Comparison of ENCODE assay signal across 8 cellular contexts in genomic region chr11:11022126-11022730, GRCh38.
DNase-seq lines count a peak whose midpoint lies in the region; ATAC-seq and TF ChIP-seq lines count a peak whose summit lies in the region.

No MANE protein-coding gene starts in this region.

- DNase-seq in activated T-cell treated with anti-CD3 and anti-CD28 coated beads, Interleukin-2, amount 50 U/mL, for 72 hours, result peak; percentile 12 to 18
- DNase-seq in activated T-cell treated with anti-CD3 and anti-CD28 coated beads, Interleukin-2, amount 50 U/mL, for 24 hours, result no peak
- peak; percentile 9 for DNase-seq in NCI-H146 treated with DMSO at 0.1 percent for 48 hours (lab: John Stamatoyannopoulos, UW; ENCODE audit: unreplicated experiment)
- DNase-seq in cerebellar cortex (ENCODE audit: low spot score), result peak; percentile 35
- DNase-seq in neural progenitor cell (ENCODE audit: low spot score), result no peak
- no peak for DNase-seq in D341Med (ENCODE audit: low spot score)

- no peaks in the 10 kb centered on the region for H3K36me3 ChIP-seq in neural progenitor cell

- H3K27ac ChIP-seq in neural progenitor cell, result no peak overlapping the region

- H3K4me3 Mint-ChIP-seq in activated T-cell treated with anti-CD3 and anti-CD28 coated beads, Interleukin-2, amount 50 U/mL, for 72 hours, result no peak overlapping the region
- H3K4me3 Mint-ChIP-seq in activated T-cell treated with anti-CD3 and anti-CD28 coated beads, Interleukin-2, amount 50 U/mL, for 24 hours, result no peak overlapping the region
- H3K4me3 Mint-ChIP-seq in neural progenitor cell, result no peak overlapping the region

- H3K4me1 Mint-ChIP-seq in activated T-cell treated with anti-CD3 and anti-CD28 coated beads, Interleukin-2, amount 50 U/mL, for 72 hours (ENCODE audit: low read depth), result no peaks in the 10 kb centered on the region
- no peaks in the 10 kb centered on the region for H3K4me1 Mint-ChIP-seq in activated T-cell treated with anti-CD3 and anti-CD28 coated beads, Interleukin-2, amount 50 U/mL, for 24 hours (ENCODE audit: low read depth)
- H3K4me1 Mint-ChIP-seq in neural progenitor cell, result peaks cover 2% of the 10 kb centered on the region

- no peaks in the 10 kb centered on the region for H4K20me1 ChIP-seq in neural progenitor cell (ENCODE audit: low read depth)

- H3K9me3 Mint-ChIP-seq in activated T-cell treated with anti-CD3 and anti-CD28 coated beads, Interleukin-2, amount 50 U/mL, for 72 hours, result no peaks in the 10 kb centered on the region
- H3K9me3 Mint-ChIP-seq in activated T-cell treated with anti-CD3 and anti-CD28 coated beads, Interleukin-2, amount 50 U/mL, for 24 hours, result no peaks in the 10 kb centered on the region
- no peaks in the 10 kb centered on the region for H3K9me3 Mint-ChIP-seq in neural progenitor cell

- H3K27me3 ChIP-seq in neural progenitor cell, result no peaks in the 10 kb centered on the region

- H3K4me2 ChIP-seq in neural progenitor cell, result no peak overlapping the region

- peak; percentile 61 for TF ChIP-seq CTCF in neural progenitor cell (IDR thresholded peaks at IDR 0.05)

- no peak overlapping the region for H2AFZ ChIP-seq in neural progenitor cell (replicated peaks)

- H3K36me3 Mint-ChIP-seq in activated T-cell treated with anti-CD3 and anti-CD28 coated beads, Interleukin-2, amount 50 U/mL, for 72 hours (ENCODE audit: insufficient read depth in 2 of 2), result no peaks in the 10 kb centered on the region
- H3K36me3 Mint-ChIP-seq in activated T-cell treated with anti-CD3 and anti-CD28 coated beads, Interleukin-2, amount 50 U/mL, for 24 hours (ENCODE audit: low read depth), result no peaks in the 10 kb centered on the region
- no peaks in the 10 kb centered on the region for H3K36me3 Mint-ChIP-seq in neural progenitor cell

- H3K79me2 ChIP-seq in neural progenitor cell (ENCODE audit: low read depth), result no peaks in the 10 kb centered on the region

- no peaks in the 10 kb centered on the region for H3F3A ChIP-seq in neural progenitor cell (ENCODE audit: low read depth)

- no peak overlapping the region for H3K27ac Mint-ChIP-seq in activated T-cell treated with anti-CD3 and anti-CD28 coated beads, Interleukin-2, amount 50 U/mL, for 72 hours
- H3K27ac Mint-ChIP-seq in activated T-cell treated with anti-CD3 and anti-CD28 coated beads, Interleukin-2, amount 50 U/mL, for 24 hours, result no peak overlapping the region
- no peak overlapping the region for H3K27ac Mint-ChIP-seq in neural progenitor cell

- no peaks in the 10 kb centered on the region for H3K27me3 Mint-ChIP-seq in activated T-cell treated with anti-CD3 and anti-CD28 coated beads, Interleukin-2, amount 50 U/mL, for 72 hours (ENCODE audit: low read depth)
- H3K27me3 Mint-ChIP-seq in activated T-cell treated with anti-CD3 and anti-CD28 coated beads, Interleukin-2, amount 50 U/mL, for 24 hours, result peaks cover 2% of the 10 kb centered on the region
- peaks cover 6% of the 10 kb centered on the region for H3K27me3 Mint-ChIP-seq in neural progenitor cell (ENCODE audit: insufficient read depth, low read depth)

- no peaks in the 10 kb centered on the region for H3K4me1 ChIP-seq in neural progenitor cell

- no peak overlapping the region for H3K4me3 ChIP-seq in neural progenitor cell

- no peak for ATAC-seq in activated T-cell treated with anti-CD3 and anti-CD28 coated beads, Interleukin-2, amount 50 U/mL, for 72 hours (replicated peaks in 1 of 2)
- ATAC-seq in GM21717 (IDR thresholded peaks at IDR 0.05; ENCODE audit: unreplicated experiment) (no peak), HG03354 (IDR thresholded peaks at IDR 0.05; ENCODE audit: poor library complexity, severe bottlenecking, unreplicated experiment) (no peak)

- H3K9me3 ChIP-seq in neural progenitor cell (ENCODE audit: low read depth), result no peaks in the 10 kb centered on the region

- no peak overlapping the region for H3K9ac ChIP-seq in neural progenitor cell

Comparison
In these comparisons a context has a peak if more than half of its experiments do, and no peak if none do; other contexts are left out.
1. DNase-seq: peak in activated T-cell treated with anti-CD3 and anti-CD28 coated beads, Interleukin-2, amount 50 U/mL, for 72 hours (2 of 2), NCI-H146 treated with DMSO at 0.1 percent for 48 hours (single experiment) and cerebellar cortex (single experiment); none in activated T-cell treated with anti-CD3 and anti-CD28 coated beads, Interleukin-2, amount 50 U/mL, for 24 hours (single experiment), neural progenitor cell (single experiment) and D341Med (single experiment).